ENCODE assay signal across 8 cellular contexts in genomic region chr17:30644713-30645112, GRCh38.
A peak's percentile ranks its signal among the peaks of the same experiment; 100 is the strongest.
DNase-seq lines count a peak whose midpoint lies in the region; ATAC-seq and TF ChIP-seq lines count a peak whose summit lies in the region.
"Not testable (repeated sequence)": the region's sequence is repeated elsewhere in the genome, so short reads cannot be mapped to it uniquely, and the experiment has no call there.

No MANE protein-coding gene starts in this region.

- not testable (repeated sequence) for H3K4me1 Mint-ChIP-seq in T-cell; activated T-cell treated with anti-CD3 and anti-CD28 coated beads, Interleukin-2, amount 50 U/mL, for 72 hours (ENCODE audit: low read depth); central memory CD8-positive, alpha-beta T cell; stimulated activated naive B cell treated with anti-CD40 and anti-IgM and Interleukin-4, amounts not matched to agents 10 μg/mL and 1 μg/mL and 100 μg/mL, for 72 hours

- not testable (repeated sequence) for H3K27me3 ChIP-seq in lower lobe of right lung (ENCODE audit: low read depth)

- not testable (repeated sequence) for H3K36me3 Mint-ChIP-seq in T-cell; activated T-cell treated with anti-CD3 and anti-CD28 coated beads, Interleukin-2, amount 50 U/mL, for 72 hours (ENCODE audit: insufficient read depth in 2 of 2); central memory CD8-positive, alpha-beta T cell (ENCODE audit: insufficient read depth); stimulated activated naive B cell treated with anti-CD40 and anti-IgM and Interleukin-4, amounts not matched to agents 10 μg/mL and 1 μg/mL and 100 μg/mL, for 72 hours

- H3K4me3 Mint-ChIP-seq in T-cell; activated T-cell treated with anti-CD3 and anti-CD28 coated beads, Interleukin-2, amount 50 U/mL, for 72 hours; central memory CD8-positive, alpha-beta T cell; stimulated activated naive B cell treated with anti-CD40 and anti-IgM and Interleukin-4, amounts not matched to agents 10 μg/mL and 1 μg/mL and 100 μg/mL, for 72 hours: not testable (repeated sequence)

- DNase-seq in T-cell: peak in 2 of 34 experiments; percentile 4 to 35
- not testable (repeated sequence) for DNase-seq in activated T-cell treated with anti-CD3 and anti-CD28 coated beads, Interleukin-2, amount 50 U/mL, for 72 hours; central memory CD8-positive, alpha-beta T cell (ENCODE audit: low spot score in 2 of 2); lower lobe of right lung; stimulated activated naive B cell treated with anti-CD40 and anti-IgM and Interleukin-4, amounts not matched to agents 10 μg/mL and 1 μg/mL and 100 μg/mL, for 72 hours

- peak overlapping the region; percentile 54 for H3K27ac ChIP-seq in 22Rv1
- not testable (repeated sequence) for H3K27ac ChIP-seq in lower lobe of right lung

- H3K36me3 ChIP-seq in lower lobe of right lung: not testable (repeated sequence)

- ATAC-seq in GM18519 (IDR thresholded peaks at IDR 0.05; ENCODE audit: low FRiP score, unreplicated experiment): peak; percentile 73
- peak; percentile 39 for ATAC-seq in HG02885 (IDR thresholded peaks at IDR 0.05; ENCODE audit: poor library complexity, unreplicated experiment)
- ATAC-seq in T-cell (replicated peaks in 1 of 4): peak; percentile 40 to 77 (median 51)
- peak; percentile 75 to 84 for ATAC-seq in activated T-cell treated with anti-CD3 and anti-CD28 coated beads, Interleukin-2, amount 50 U/mL, for 72 hours (replicated peaks in 1 of 2)
- ATAC-seq in central memory CD8-positive, alpha-beta T cell (replicated peaks; ENCODE audit: extremely low read depth, poor library complexity, severe bottlenecking): peak; percentile 75
- peak; percentile 29 to 44 for ATAC-seq in lower lobe of right lung
- peak; percentile 79 to 85 for ATAC-seq in stimulated activated naive B cell treated with anti-CD40 and anti-IgM and Interleukin-4, amounts not matched to agents 10 μg/mL and 1 μg/mL and 100 μg/mL, for 72 hours (replicated peaks)

- not testable (repeated sequence) for H3K9me3 ChIP-seq in lower lobe of right lung

- not testable (repeated sequence) for H3K27me3 Mint-ChIP-seq in T-cell; activated T-cell treated with anti-CD3 and anti-CD28 coated beads, Interleukin-2, amount 50 U/mL, for 72 hours (ENCODE audit: low read depth); central memory CD8-positive, alpha-beta T cell
- peaks cover 6 to 12% of the 10 kb centered on the region in 2 donors for H3K27me3 Mint-ChIP-seq in stimulated activated naive B cell treated with anti-CD40 and anti-IgM and Interleukin-4, amounts not matched to agents 10 μg/mL and 1 μg/mL and 100 μg/mL, for 72 hours

- TF ChIP-seq CTCF in 22Rv1 (IDR thresholded peaks at IDR 0.05); lower lobe of right lung (IDR thresholded peaks at IDR 0.05): not testable (repeated sequence)

- POLR2A ChIA-PET in T-cell (lab: Charles Lee): not testable (repeated sequence)

- H3K4me1 ChIP-seq in lower lobe of right lung: not testable (repeated sequence)

- CTCF ChIA-PET in T-cell (lab: Charles Lee): not testable (repeated sequence)

- H3K4me3 ChIP-seq in lower lobe of right lung: not testable (repeated sequence)

- H3K27ac Mint-ChIP-seq in T-cell; activated T-cell treated with anti-CD3 and anti-CD28 coated beads, Interleukin-2, amount 50 U/mL, for 72 hours; central memory CD8-positive, alpha-beta T cell (ENCODE audit: low read depth); stimulated activated naive B cell treated with anti-CD40 and anti-IgM and Interleukin-4, amounts not matched to agents 10 μg/mL and 1 μg/mL and 100 μg/mL, for 72 hours: not testable (repeated sequence)

- not testable (repeated sequence) for H3K9me3 Mint-ChIP-seq in T-cell; activated T-cell treated with anti-CD3 and anti-CD28 coated beads, Interleukin-2, amount 50 U/mL, for 72 hours; central memory CD8-positive, alpha-beta T cell; stimulated activated naive B cell treated with anti-CD40 and anti-IgM and Interleukin-4, amounts not matched to agents 10 μg/mL and 1 μg/mL and 100 μg/mL, for 72 hours

- intact Hi-C loops in lower lobe of right lung (cut with DNase I): not testable (repeated sequence)
